Comparison of ENCODE assay signal across 1 cellular context in the genomic region with DNA sequence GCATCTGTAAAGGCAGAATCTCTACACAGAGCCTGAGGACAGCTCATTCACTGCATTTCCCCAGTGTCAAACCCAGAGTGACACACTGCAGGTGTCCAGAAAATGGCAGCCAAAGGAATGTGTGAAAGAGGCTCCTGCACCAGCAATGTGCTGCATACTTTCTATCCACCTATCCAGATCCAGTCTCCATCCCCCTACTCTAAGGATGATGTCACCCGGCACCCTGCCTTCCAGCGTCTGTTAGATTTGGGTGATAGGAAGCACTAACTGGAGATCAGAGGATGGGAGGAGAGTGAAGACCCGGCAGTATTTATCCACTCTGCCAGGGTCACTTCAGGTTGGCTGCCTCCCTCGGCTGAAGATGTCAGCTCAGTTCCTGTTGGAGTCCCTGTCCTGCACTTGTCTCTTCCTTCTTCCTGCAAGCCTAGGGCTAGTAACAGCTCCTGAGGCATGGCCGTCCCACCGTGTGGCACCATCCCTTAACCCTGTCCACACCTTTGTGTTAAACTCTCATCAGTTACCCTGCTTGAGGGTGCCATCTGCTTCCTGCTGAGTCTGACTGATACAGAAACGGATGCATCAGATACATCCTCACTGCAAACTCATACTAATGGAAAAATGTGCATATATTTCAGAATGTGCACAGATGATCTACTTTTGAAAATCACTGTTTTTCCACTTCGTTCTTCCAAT.
A peak's percentile ranks its signal among the peaks of the same experiment; 100 is the strongest.
TF ChIP-seq lines count a peak whose summit lies in the region.

No MANE protein-coding gene starts in this region.

TF ChIP-seq in K562, 482 proteins besides CTCF, POLR2A, EP300 and RAD21 (continued from another document):
- TF ChIP-seq, protein P1, sequence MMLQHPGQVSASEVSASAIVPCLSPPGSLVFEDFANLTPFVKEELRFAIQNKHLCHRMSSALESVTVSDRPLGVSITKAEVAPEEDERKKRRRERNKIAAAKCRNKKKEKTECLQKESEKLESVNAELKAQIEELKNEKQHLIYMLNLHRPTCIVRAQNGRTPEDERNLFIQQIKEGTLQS (IDR thresholded peaks at IDR 0.05) = peak; percentile 82
- TF ChIP-seq, protein P1 (CRISPR knock-in tag; conservative IDR thresholded peaks at IDR 0.05) = no peak
- TF ChIP-seq RFX7 (CRISPR knock-in tag; IDR thresholded peaks at IDR 0.05) (no peak), YY1 (IDR thresholded peaks at IDR 0.05; ENCODE audit: borderline replicate concordance in 1 of 3, control insufficient read depth in 1 of 3, extremely low read depth in 1 of 3, insufficient read depth in 3 of 3, insufficient read length in 1 of 3, insufficient replicate concordance in 2 of 3, low read depth in 1 of 3, low read length in 2 of 3) (peak in 1 of 3 experiments; percentile 48), ZNF212 (CRISPR knock-in tag; IDR thresholded peaks at IDR 0.05) (no peak)
- TF ChIP-seq, protein P2, sequence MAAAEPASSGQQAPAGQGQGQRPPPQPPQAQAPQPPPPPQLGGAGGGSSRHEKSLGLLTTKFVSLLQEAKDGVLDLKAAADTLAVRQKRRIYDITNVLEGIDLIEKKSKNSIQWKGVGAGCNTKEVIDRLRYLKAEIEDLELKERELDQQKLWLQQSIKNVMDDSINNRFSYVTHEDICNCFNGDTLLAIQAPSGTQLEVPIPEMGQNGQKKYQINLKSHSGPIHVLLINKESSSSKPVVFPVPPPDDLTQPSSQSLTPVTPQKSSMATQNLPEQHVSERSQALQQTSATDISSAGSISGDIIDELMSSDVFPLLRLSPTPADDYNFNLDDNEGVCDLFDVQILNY (CRISPR knock-in tag; IDR thresholded peaks at IDR 0.05) = no peak
